In the genomic region with DNA sequence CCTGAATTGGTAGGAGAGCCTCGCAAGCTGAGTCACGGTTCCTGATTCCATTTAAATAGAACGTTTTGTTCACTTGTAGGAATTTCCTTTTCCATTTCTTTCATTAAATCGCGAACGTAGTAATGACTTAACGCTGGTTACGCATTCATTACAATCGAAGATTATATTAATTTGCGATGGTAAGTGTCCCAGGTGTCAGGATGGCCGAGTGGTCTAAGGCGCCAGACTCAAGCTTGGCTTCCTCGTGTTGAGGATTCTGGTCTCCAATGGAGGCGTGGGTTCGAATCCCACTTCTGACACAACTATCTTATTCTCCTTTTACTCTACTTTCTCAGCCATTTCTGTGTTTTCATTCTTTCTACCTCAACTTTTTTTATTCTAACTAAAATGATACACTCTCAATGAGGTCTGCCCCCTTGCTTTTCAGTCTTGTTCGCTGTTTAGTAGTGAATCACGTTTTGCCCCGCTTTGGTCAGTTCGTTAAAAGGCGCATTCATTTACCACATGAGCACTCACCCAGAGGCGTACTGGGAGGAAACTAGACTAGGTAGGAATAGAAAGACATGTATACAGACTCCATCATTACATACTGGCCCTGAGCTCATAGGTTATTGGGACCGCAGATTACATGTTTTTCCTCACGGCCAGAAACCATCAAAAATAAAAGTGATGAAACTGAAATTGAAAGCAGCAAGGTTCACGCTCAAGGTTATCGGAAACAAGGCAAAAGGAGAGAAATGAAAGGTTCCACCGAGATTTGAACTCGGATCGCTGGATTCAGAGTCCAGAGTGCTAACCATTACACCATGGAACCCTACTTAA, we compare ENCODE assay signal across 8 cellular contexts. TPM values are rescaled to one million over a fixed set of nuclear protein-coding genes. Genes with fewer than 3 reads are reported as not detected.
A peak's percentile ranks its signal among the peaks of the same experiment; 100 is the strongest.
DNase-seq lines count a peak whose midpoint lies in the region; ATAC-seq and TF ChIP-seq lines count a peak whose summit lies in the region.

No MANE protein-coding gene starts in this region.

- ATAC-seq in GM18873 (IDR thresholded peaks at IDR 0.05; ENCODE audit: low FRiP score, unreplicated experiment), result peak; percentile 44
- ATAC-seq in HG03196 (IDR thresholded peaks at IDR 0.05; ENCODE audit: unreplicated experiment), result peak; percentile 59
- peak; percentile 74 for ATAC-seq in left lung

- peaks cover 0 to 40% of the 10 kb centered on the region in 2 donors for H3K4me1 ChIP-seq in left lung

- H3K27me3 ChIP-seq in left lung, result no peaks in the 10 kb centered on the region

- H3K36me3 ChIP-seq in left lung, result no peaks in the 10 kb centered on the region

- H3K9me3 ChIP-seq in left lung, result no peaks in the 10 kb centered on the region

- no peak for TF ChIP-seq CTCF in left lung (IDR thresholded peaks at IDR 0.05)

- intact Hi-C loops in left lung (cut with DNase I), result no loop called here

- DNase-seq in ACHN (peak; percentile 85), NCI-H524 (lab: John Stamatoyannopoulos, UW) (peak; percentile 76 to 88), dedifferentiated amniotic fluid mesenchymal stem cell (ENCODE audit: extremely low spot score) (peak; percentile 92), left lung (peak in 1 of 2 donors; percentile 69)
- DNase-seq in activated CD4-positive, alpha-beta T cell treated with anti-CD3 and anti-CD28 coated beads for 4 hours, result peak; percentile 75 to 78
- DNase-seq in stimulated activated CD4-positive, alpha-beta T cell treated with anti-CD3 and anti-CD28 coated beads, Interleukin-2, amount 100 ng/mL, for 24 hours, result peak; percentile 77 to 83

- in situ Hi-C loops in ACHN (cut with HindIII; ENCODE audit: low pct_ligation_motif_present, low pct_unique_long_range_greater_than_20kb, low sequenced_read_pairs), result no loop called here

- peak overlapping the region; percentile 75 to 82 for H3K27ac ChIP-seq in left lung

- H3K4me3 ChIP-seq in left lung, result peak overlapping the region; percentile 38 to 50

RNA-seq across cellular contexts. Expression of a gene that starts 17.3 kb away (rescaled TPM):
- total RNA-seq in left lung, result 10 to 100 TPM; 42.2 to 47.5 TPM
